ENCODE assay signal across 18 cellular contexts in the genomic region with DNA sequence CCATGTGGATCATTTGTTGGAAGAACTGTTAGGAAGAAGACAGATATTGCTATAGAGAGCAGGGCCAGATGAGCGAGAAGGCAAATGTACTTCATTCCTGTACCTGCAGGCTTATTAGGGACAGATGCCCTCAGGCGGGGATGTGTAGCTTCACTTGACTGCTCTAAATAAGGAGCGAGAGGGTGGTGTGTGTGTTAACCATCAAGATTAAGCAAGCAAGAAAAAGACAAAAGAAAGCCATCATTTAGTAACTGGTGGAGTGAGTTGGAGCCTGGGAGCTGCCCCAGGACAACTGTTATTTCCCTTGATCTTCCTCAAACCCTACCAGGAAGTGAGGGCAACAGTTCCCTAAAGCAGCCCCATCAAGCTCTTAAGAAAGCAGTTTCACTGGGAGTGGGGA. TPM values are rescaled to one million over a fixed set of nuclear protein-coding genes. Genes with fewer than 3 reads are reported as not detected.
DNase-seq lines count a peak whose midpoint lies in the region; ATAC-seq and TF ChIP-seq lines count a peak whose summit lies in the region.
"Had no signal": no experiment of that assay in that cellular context is flagged by ENCODE, and none has a peak within 500 bp of the region (broad histone marks: within the 10 kb centered on the region; RNA-seq: fewer than 3 reads in every experiment).

No MANE protein-coding gene starts in this region.

- H3K27ac ChIP-seq in foreskin keratinocyte, result no peak overlapping the region
- H3K27ac ChIP-seq in prostate gland, result peak overlapping the region; percentile 59 to 61
- H3K27ac ChIP-seq: 22Rv1, gastroesophageal sphincter, upper lobe of left lung had no signal

- no peaks in the 10 kb centered on the region for H3K36me3 ChIP-seq in prostate gland
- H3K36me3 ChIP-seq: gastroesophageal sphincter, upper lobe of left lung had no signal

- WGBS in prostate gland, result 78% methylated on average over 3 of the region's 3 CpGs

- TF ChIP-seq POLR2A in prostate gland (IDR thresholded peaks at IDR 0.05), result no peak

- H3K27me3 ChIP-seq in foreskin keratinocyte (no peaks in the 10 kb centered on the region), prostate gland (replicated peaks; ENCODE audit: insufficient read depth) (no peaks in the 10 kb centered on the region)
- H3K27me3 ChIP-seq: gastroesophageal sphincter, upper lobe of left lung had no signal

- DNase-seq in DMS 273 (lab: John Stamatoyannopoulos, UW; ENCODE audit: unreplicated experiment) (peak; percentile 23), DMS 273 treated with DMSO at 0.1 percent for 48 hours (lab: John Stamatoyannopoulos, UW) (no peak), NCI-H526 treated with DMSO at 0.1 percent for 48 hours (lab: John Stamatoyannopoulos, UW) (peak; percentile 65), foreskin keratinocyte (peak in 1 of 2 donors; percentile 44), prostate gland (ENCODE audit: low spot score) (no peak), D341Med (ENCODE audit: low spot score) (no peak), HK-2 (ENCODE audit: unreplicated experiment) (no peak), DMS114 treated with DMSO at 0.1 percent for 48 hours (lab: John Stamatoyannopoulos, UW; ENCODE audit: unreplicated experiment) (no peak)
- DNase-seq: activated CD4-positive, alpha-beta T cell treated with anti-CD3 and anti-CD28 coated beads, Interleukin-2, amount 10 ng/mL, durations not matched to agents 24 days and 14 days; activated CD8-positive, alpha-beta memory T cell treated with anti-CD3 and anti-CD28 coated beads, Interleukin-2, amount 10 ng/mL, durations not matched to agents 7 days and 5 days; effector CD4-positive, alpha-beta T cell; NCI-H1694 treated with DMSO at 0.1 percent for 48 hours; RPMI8226; SW 1271; upper lobe of left lung had no signal

- ATAC-seq in foreskin keratinocyte, result peak; percentile 41
- ATAC-seq: activated CD8-positive, alpha-beta memory T cell treated with anti-CD3 and anti-CD28 coated beads, Interleukin-2, amount 10 ng/mL, durations not matched to agents 7 days and 5 days; gastroesophageal sphincter; left lobe of liver had no signal

- TF ChIP-seq CTCF in foreskin keratinocyte (conservative IDR thresholded peaks at IDR 0.05) (no peak), prostate gland (IDR thresholded peaks at IDR 0.05) (no peak)

- H3K9me3 ChIP-seq in prostate gland, result no peaks in the 10 kb centered on the region
- H3K9me3 ChIP-seq: gastroesophageal sphincter, upper lobe of left lung had no signal

- H3K4me3 ChIP-seq in prostate gland, result no peak overlapping the region
- H3K4me3 ChIP-seq: gastroesophageal sphincter, upper lobe of left lung had no signal

- H3K4me1 ChIP-seq in foreskin keratinocyte, result peaks cover 9% of the 10 kb centered on the region
- no peaks in the 10 kb centered on the region for H3K4me1 ChIP-seq in prostate gland (replicated peaks)
- H3K4me1 ChIP-seq: gastroesophageal sphincter had no signal

- intact Hi-C loops in prostate gland (cut with DNase I), result no loop called here

RNA-seq across cellular contexts. Expression of a gene that starts 36.5 kb away (rescaled TPM):
- 76.3 and 79.5 TPM in 2 replicates for total RNA-seq in foreskin keratinocyte
- 52.6 and 62.1 TPM in 2 replicates for polyA plus RNA-seq in foreskin keratinocyte
- total RNA-seq in prostate gland, result 100 to 1,000 TPM; 280 to 420 TPM

Comparison
In these comparisons a context has a peak if more than half of its experiments do, and no peak if none do; other contexts are left out.
1. DNase-seq: peak in DMS 273 (single experiment) and NCI-H526 treated with DMSO at 0.1 percent for 48 hours (single experiment); none in DMS 273 treated with DMSO at 0.1 percent for 48 hours (single experiment), prostate gland (single experiment), D341Med (single experiment), HK-2 (single experiment) and DMS114 treated with DMSO at 0.1 percent for 48 hours (single experiment).